20 cellular contexts compared by ENCODE assay signal in genomic region chr7:43844257-43844656, GRCh38.
"Had no signal": no experiment of that assay in that cellular context is flagged by ENCODE, and none has a peak within 500 bp of the region (broad histone marks: within the 10 kb centered on the region; RNA-seq: fewer than 3 reads in every experiment).

No MANE protein-coding gene starts in this region.

- H3K4me3 ChIP-seq: gastrocnemius medialis, heart right ventricle, mucosa of descending colon, right atrium auricular region, skin epidermis, thoracic aorta, upper lobe of right lung had no signal

- H3K27me3 Mint-ChIP-seq: progenitor cell of endocrine pancreas had no signal

- H3K36me3 ChIP-seq: gastrocnemius medialis, heart right ventricle, right atrium auricular region, thoracic aorta, upper lobe of right lung had no signal

- H3K9me3 Mint-ChIP-seq: activated naive CD8-positive, alpha-beta T cell treated with anti-CD3 and anti-CD28 coated beads, Interleukin-2, amount 10 ng/mL, durations not matched to agents 7 days and 5 days; brain; endodermal cell; naive B cell; neural crest cell had no signal

- H3K4me3 Mint-ChIP-seq: activated naive CD8-positive, alpha-beta T cell treated with anti-CD3 and anti-CD28 coated beads, Interleukin-2, amount 10 ng/mL, durations not matched to agents 7 days and 5 days; brain; endodermal cell; naive B cell; neural crest cell had no signal

- H3K27ac Mint-ChIP-seq: activated naive CD8-positive, alpha-beta T cell treated with anti-CD3 and anti-CD28 coated beads, Interleukin-2, amount 10 ng/mL, durations not matched to agents 7 days and 5 days; brain; endodermal cell; naive B cell; progenitor cell of endocrine pancreas had no signal

- H3K27me3 ChIP-seq: gastrocnemius medialis, right atrium auricular region, upper lobe of right lung had no signal

- H3K9me3 ChIP-seq: gastrocnemius medialis, heart right ventricle, mucosa of descending colon, right atrium auricular region, thoracic aorta, upper lobe of right lung had no signal

- H3K4me1 ChIP-seq: gastrocnemius medialis, right atrium auricular region, upper lobe of right lung had no signal

- ATAC-seq: gastrocnemius medialis, heart right ventricle, mucosa of descending colon, upper lobe of right lung had no signal

- DNase-seq: activated CD4-positive, alpha-beta T cell treated with anti-CD3 and anti-CD28 coated beads for 4 hours; activated CD8-positive, alpha-beta memory T cell treated with anti-CD3 and anti-CD28 coated beads, Interleukin-2, amount 50 U/mL, for 48 hours; activated gamma-delta T cell treated with Interleukin-2 at 50 U/mL for 16 hours; activated naive CD8-positive, alpha-beta T cell treated with anti-CD3 and anti-CD28 coated beads, Interleukin-2, amount 10 ng/mL, durations not matched to agents 7 days and 5 days; caudate nucleus; endodermal cell; gastrocnemius medialis; heart right ventricle; mesenchymal stem cell; mucosa of descending colon; naive B cell; stimulated activated CD4-positive, alpha-beta T cell treated with anti-CD3 and anti-CD28 coated beads, Interleukin-15, amount 100 ng/mL, for 24 hours; stimulated activated CD4-positive, alpha-beta T cell treated with anti-CD3 and anti-CD28 coated beads, Interleukin-4, amount 100 ng/mL, for 1 hour; upper lobe of right lung had no signal

- H3K27ac ChIP-seq: gastrocnemius medialis, heart right ventricle, right atrium auricular region, skin epidermis, thoracic aorta, upper lobe of right lung had no signal

- H3K4me1 Mint-ChIP-seq: activated naive CD8-positive, alpha-beta T cell treated with anti-CD3 and anti-CD28 coated beads, Interleukin-2, amount 10 ng/mL, durations not matched to agents 7 days and 5 days; brain; endodermal cell; naive B cell; neural crest cell had no signal
